ENCODE assay signal across 11 cellular contexts in genomic region chr22:49983148-49984042, GRCh38. TPM values are rescaled to one million over a fixed set of nuclear protein-coding genes. Genes with fewer than 3 reads are reported as not detected.
DNase-seq lines count a peak whose midpoint lies in the region; ATAC-seq, FAIRE-seq and TF ChIP-seq lines count a peak whose summit lies in the region.
"Had no signal": no experiment of that assay in that cellular context is flagged by ENCODE, and none has a peak within 500 bp of the region (broad histone marks: within the 10 kb centered on the region; RNA-seq: fewer than 3 reads in every experiment).

No MANE protein-coding gene starts in this region.

- ATAC-seq in lower lobe of right lung (peak; percentile 77), GM18520 (IDR thresholded peaks at IDR 0.05; ENCODE audit: unreplicated experiment) (no peak), GM18502 (IDR thresholded peaks at IDR 0.05; ENCODE audit: poor library complexity, unreplicated experiment) (no peak)

- intact Hi-C loops in lower lobe of right lung (cut with DNase I), result no loop called here

- DNase-seq in stimulated activated CD4-positive, alpha-beta T cell treated with anti-CD3 and anti-CD28 coated beads, Interleukin-4, amount 100 ng/mL, for 4 hours, result peak; percentile 34 to 61
- DNase-seq in stimulated activated CD4-positive, alpha-beta T cell treated with anti-CD3 and anti-CD28 coated beads, Interleukin-4, amount 100 ng/mL, for 1 hour, result no peak
- DNase-seq in cardiac fibroblast (ENCODE audit: low read depth in 2 of 2), result no peak
- DNase-seq in lower lobe of right lung, result peak; percentile 52
- no peak for DNase-seq in HTR-8/SVneo (ENCODE audit: insufficient read length, low spot score)
- no peak for DNase-seq in NCI-H1092 treated with DMSO at 0.1 percent for 48 hours (lab: John Stamatoyannopoulos, UW)
- DNase-seq: effector CD8-positive, alpha-beta T cell; GF-D8 had no signal

- peaks cover 22% of the 10 kb centered on the region for H3K27me3 ChIP-seq in lower lobe of right lung (ENCODE audit: low read depth)

- H3K4me1 ChIP-seq in lower lobe of right lung, result peaks cover 10% of the 10 kb centered on the region

- H3K4me3 ChIP-seq in cardiac fibroblast (replicated peaks in 1 of 2; ENCODE audit: low read depth in 2 of 2, low read length in 2 of 2), result no peak overlapping the region
- H3K4me3 ChIP-seq in lower lobe of right lung, result peak overlapping the region; percentile 27

- TF ChIP-seq CTCF in cardiac fibroblast (IDR thresholded peaks at IDR 0.05; ENCODE audit: low read depth, low read length), result peak; percentile 13
- peak; percentile 52 for TF ChIP-seq CTCF in lower lobe of right lung (IDR thresholded peaks at IDR 0.05)

- peaks cover 9% of the 10 kb centered on the region for H3K9me3 ChIP-seq in lower lobe of right lung

- no peaks in the 10 kb centered on the region for H3K36me3 ChIP-seq in lower lobe of right lung

- FAIRE-seq in HTR-8/SVneo (lab: Jason Lieb, UNC), result no peak

- H3K27ac ChIP-seq in lower lobe of right lung, result no peak overlapping the region

RNA-seq across cellular contexts. Expression of gene PIM3, which starts 22.8 kb away (rescaled TPM):
- 94.7 TPM for total RNA-seq in lower lobe of right lung

RNA-seq across cellular contexts. Expression of gene IL17REL, which starts 29.2 kb away (rescaled TPM):
- total RNA-seq in lower lobe of right lung, result 0.09 TPM
- total RNA-seq: SK-MEL-5 had no signal

Comparison
In these comparisons a context has a peak if more than half of its experiments do, and no peak if none do; other contexts are left out.
1. DNase-seq: peak in stimulated activated CD4-positive, alpha-beta T cell treated with anti-CD3 and anti-CD28 coated beads, Interleukin-4, amount 100 ng/mL, for 4 hours (2 of 2) and lower lobe of right lung (single experiment); none in stimulated activated CD4-positive, alpha-beta T cell treated with anti-CD3 and anti-CD28 coated beads, Interleukin-4, amount 100 ng/mL, for 1 hour (single experiment), cardiac fibroblast (0 of 2), HTR-8/SVneo (single experiment) and NCI-H1092 treated with DMSO at 0.1 percent for 48 hours (single experiment).
2. ATAC-seq: peak in lower lobe of right lung (2 of 2); none in GM18520 (single experiment) and GM18502 (single experiment).